6 cellular contexts compared by ENCODE assay signal in genomic region chr4:4141186-4141585, GRCh38.
A peak's percentile ranks its signal among the peaks of the same experiment; 100 is the strongest.
DNase-seq lines count a peak whose midpoint lies in the region; ATAC-seq, FAIRE-seq and TF ChIP-seq lines count a peak whose summit lies in the region.
"Not testable (repeated sequence)": the region's sequence is repeated elsewhere in the genome, so short reads cannot be mapped to it uniquely, and the experiment has no call there.

No MANE protein-coding gene starts in this region.

- not testable (repeated sequence) for FAIRE-seq in K562 (lab: Jason Lieb, UNC); H1 (lab: Jason Lieb, UNC); HepG2 (lab: Jason Lieb, UNC)

- H3K36me3 ChIP-seq in K562 (ENCODE audit: control insufficient read depth, insufficient read depth, low read length); H1 (ENCODE audit: control insufficient read depth in 2 of 4, insufficient read depth in 4 of 4, low read length in 3 of 4); HepG2 (replicated peaks in 1 of 2; ENCODE audit: control insufficient read depth in 1 of 2, insufficient read depth in 2 of 2, low read length in 2 of 2); trophoblast cell (ENCODE audit: control insufficient read depth in 1 of 2, insufficient read depth in 2 of 2, low read length in 2 of 2); spleen: not testable (repeated sequence)

- not testable (repeated sequence) for H4K91ac ChIP-seq in H1 (replicated peaks; ENCODE audit: insufficient read length, low read length); trophoblast cell (ENCODE audit: low read depth, low read length)

- POLR2A ChIA-PET in K562 (lab: Yijun Ruan, JAX); H1 (lab: Charles Lee; ENCODE audit: partially characterized antibody); HepG2 (lab: Yijun Ruan, JAX): not testable (repeated sequence)

- H2BK20ac ChIP-seq in H1 (ENCODE audit: low read length) = not testable (repeated sequence)

- not testable (repeated sequence) for H3K18ac ChIP-seq in H1 (ENCODE audit: extremely low read depth, low read length); trophoblast cell (ENCODE audit: low read length)

- H4K5ac ChIP-seq in H1 (ENCODE audit: insufficient read length, low read depth, low read length) = not testable (repeated sequence)

- not testable (repeated sequence) for H3K14ac ChIP-seq in H1 (ENCODE audit: insufficient read length); trophoblast cell (ENCODE audit: low read length)

- not testable (repeated sequence) for H3K4me3 ChIP-seq in K562; H1 (ENCODE audit: extremely low read depth in 1 of 4, insufficient read depth in 2 of 4, low read depth in 3 of 4, low read length in 4 of 4); HepG2 (replicated peaks in 1 of 3; ENCODE audit: insufficient read depth in 1 of 3, low read depth in 2 of 3, low read length in 3 of 3); trophoblast cell (ENCODE audit: low read depth, low read length); spleen

- H2BK12ac ChIP-seq in H1 (ENCODE audit: low read depth, low read length) = peak overlapping the region; percentile 9; the same call in 1 of the 2 replicates
- not testable (repeated sequence) for H2BK12ac ChIP-seq in trophoblast cell (ENCODE audit: low read length)

- not testable (repeated sequence) for H2AFZ ChIP-seq in K562 (ENCODE audit: low read depth, low read length); H1 (ENCODE audit: low read length); HepG2 (ENCODE audit: low read length); trophoblast cell (ENCODE audit: insufficient read depth, low read length, poor library complexity)

- not testable (repeated sequence) for TF ChIP-seq RAD21 in K562 (CRISPR knock-in tag; conservative IDR thresholded peaks at IDR 0.05 in 1 of 2, IDR thresholded peaks at IDR 0.05 in 1 of 2); H1 (IDR thresholded peaks at IDR 0.05 in 1 of 2, conservative IDR thresholded peaks at IDR 0.05 in 1 of 2; ENCODE audit: low read depth in 2 of 2, low read length in 2 of 2); HepG2 (CRISPR knock-in tag; IDR thresholded peaks at IDR 0.05)

- H2BK15ac ChIP-seq in H1 (ENCODE audit: low read length) = not testable (repeated sequence)

- not testable (repeated sequence) for H3K9ac ChIP-seq in K562 (ENCODE audit: insufficient read depth in 1 of 2, low read depth in 2 of 2, low read length in 2 of 2); H1 (replicated peaks in 1 of 4; ENCODE audit: extremely low read depth in 1 of 4, low read depth in 3 of 4, low read length in 3 of 4); HepG2 (ENCODE audit: insufficient read depth, low read depth, low read length)
- peak overlapping the region; percentile 53 for H3K9ac ChIP-seq in trophoblast cell (ENCODE audit: low read length)

- H3K23ac ChIP-seq in H1 (ENCODE audit: insufficient read length); trophoblast cell (ENCODE audit: low read length): not testable (repeated sequence)

- H3K27ac ChIP-seq in K562 (ENCODE audit: extremely low read depth, low read depth, low read length); H1 (ENCODE audit: low read depth, low read length); HepG2 (ENCODE audit: extremely low read length, insufficient read depth, low read length); trophoblast cell (ENCODE audit: low read depth, low read length); spleen: not testable (repeated sequence)

- intact Hi-C loops in K562 (cut with micrococcal nuclease); HepG2 (cut with micrococcal nuclease; ENCODE audit: unreplicated experiment); spleen (cut with DNase I; ENCODE audit: low total_unique reads): not testable (repeated sequence)

- H3K4ac ChIP-seq in H1 (replicated peaks; ENCODE audit: insufficient read length, low read depth, low read length); trophoblast cell (ENCODE audit: low read depth, low read length): not testable (repeated sequence)

- not testable (repeated sequence) for TF ChIP-seq POLR2A in K562 (conservative IDR thresholded peaks at IDR 0.05); H1 (IDR thresholded peaks at IDR 0.05; ENCODE audit: control extremely low read depth in 1 of 2, low read depth in 2 of 2, low read length in 2 of 2); HepG2 (IDR thresholded peaks at IDR 0.05; ENCODE audit: insufficient read depth in 1 of 2, low read depth in 2 of 2, low read length in 2 of 2); spleen (IDR thresholded peaks at IDR 0.05)

- not testable (repeated sequence) for H3K27me3 ChIP-seq in K562 (ENCODE audit: control insufficient read depth in 2 of 2, insufficient read depth in 2 of 2, low read length in 2 of 2); H1 (replicated peaks in 1 of 4; ENCODE audit: control insufficient read depth in 3 of 4, extremely low read depth in 1 of 4, insufficient read depth in 3 of 4, low read length in 3 of 4); HepG2 (ENCODE audit: control insufficient read depth in 1 of 2, insufficient read depth in 2 of 2, low read length in 2 of 2); trophoblast cell (ENCODE audit: insufficient read depth, low read length)
- H3K27me3 ChIP-seq in spleen (replicated peaks in 1 of 7) = peaks cover 0 to 42% (median 26%) of the 10 kb centered on the region in 7 donors

- H4K12ac ChIP-seq in trophoblast cell (ENCODE audit: low read depth, low read length) = not testable (repeated sequence)

- not testable (repeated sequence) for H3K79me2 ChIP-seq in K562 (ENCODE audit: control insufficient read depth, insufficient read depth, low read length); H1 (ENCODE audit: control insufficient read depth in 1 of 2, insufficient read depth in 2 of 2, low read length in 2 of 2); HepG2 (ENCODE audit: insufficient read depth, low read length); trophoblast cell (ENCODE audit: control insufficient read depth, insufficient read depth, low read length, poor library complexity)

- not testable (repeated sequence) for BruUV-seq in K562 (replicated peaks; lab: Mats Ljungman, UMichigan); HepG2 (replicated peaks; lab: Mats Ljungman, UMichigan)

- DNase-seq in 8988T = peak; percentile 21
- not testable (repeated sequence) for DNase-seq in K562 (ENCODE audit: extremely low read depth in 1 of 4, low spot score in 3 of 4); H1 (ENCODE audit: low read depth in 1 of 2, low spot score in 2 of 2); HepG2 (ENCODE audit: low spot score); trophoblast cell
- DNase-seq in spleen = peak; percentile 58

- CTCF ChIA-PET in K562 (lab: Yijun Ruan, JAX; ENCODE audit: low intra/inter-chr PET ratio); H1 (lab: Charles Lee; ENCODE audit: partially characterized antibody); HepG2 (lab: Yijun Ruan, JAX; ENCODE audit: low intra/inter-chr PET ratio, low total read pairs): not testable (repeated sequence)

- H2BK5ac ChIP-seq in H1 (ENCODE audit: low read depth, low read length); trophoblast cell (ENCODE audit: low read depth, low read length, poor library complexity): not testable (repeated sequence)

- H3K9me1 ChIP-seq in K562 (ENCODE audit: control insufficient read depth, insufficient read depth, low read length) = not testable (repeated sequence)

- not testable (repeated sequence) for ATAC-seq in K562, HepG2

- H4K8ac ChIP-seq in H1 (ENCODE audit: extremely low read depth, insufficient read depth, low read length); trophoblast cell (ENCODE audit: low read depth, low read length): not testable (repeated sequence)

- TF ChIP-seq EP300 in K562 (IDR thresholded peaks at IDR 0.05; ENCODE audit: low read length); H1 (IDR thresholded peaks at IDR 0.05; ENCODE audit: borderline replicate concordance in 1 of 2, low read depth in 2 of 2, low read length in 2 of 2); HepG2 (IDR thresholded peaks at IDR 0.05; ENCODE audit: low read depth in 2 of 2, low read length in 2 of 2); HepG2 (CRISPR knock-in tag; IDR thresholded peaks at IDR 0.05; ENCODE audit: borderline replicate concordance): not testable (repeated sequence)

- not testable (repeated sequence) for H3K9me3 ChIP-seq in K562 (replicated peaks; ENCODE audit: control insufficient read depth, insufficient read depth, low read depth, low read length); H1 (ENCODE audit: insufficient read depth in 2 of 2, low read depth in 1 of 2, low read length in 1 of 2); HepG2 (ENCODE audit: low read length); trophoblast cell (ENCODE audit: insufficient read depth, low read depth, low read length); spleen

- not testable (repeated sequence) for H2AK5ac ChIP-seq in H1 (ENCODE audit: low read depth, low read length); trophoblast cell (ENCODE audit: low read length)

- not testable (repeated sequence) for H3K4me1 ChIP-seq in K562 (replicated peaks in 1 of 2; ENCODE audit: control insufficient read depth in 2 of 2, insufficient read depth in 2 of 2, low read length in 2 of 2); H1 (replicated peaks in 1 of 4; ENCODE audit: control insufficient read depth in 3 of 4, insufficient read depth in 4 of 4, low read length in 3 of 4); HepG2 (ENCODE audit: insufficient read depth, low read length); trophoblast cell (ENCODE audit: control insufficient read depth in 1 of 2, insufficient read depth in 2 of 2, low read length in 2 of 2)
- peaks cover 0 to 16% (median 6%) of the 10 kb centered on the region in 6 donors for H3K4me1 ChIP-seq in spleen

- H3K79me1 ChIP-seq in H1 (ENCODE audit: low read depth, low read length); trophoblast cell (ENCODE audit: low read length): not testable (repeated sequence)

- H2BK120ac ChIP-seq in H1 (replicated peaks; ENCODE audit: low read depth, low read length); trophoblast cell (ENCODE audit: insufficient read depth, low read length, poor library complexity): not testable (repeated sequence)

- not testable (repeated sequence) for H4K20me1 ChIP-seq in K562 (replicated peaks; ENCODE audit: control insufficient read depth, insufficient read depth, low read length); H1 (replicated peaks in 1 of 2; ENCODE audit: control insufficient read depth in 1 of 2, insufficient read depth in 2 of 2, low read length in 2 of 2); HepG2 (ENCODE audit: insufficient read depth, low read length)

- WGBS in K562 (ENCODE audit: insufficient coverage, low coverage, missing lambda C conversion rate) = 0% methylated on average over 6 of the region's 11 CpGs
- WGBS in H1 (ENCODE audit: extremely low coverage in 1 of 2, insufficient coverage in 1 of 2, insufficient read length in 1 of 2, insufficient replicate concordance in 2 of 2, low coverage in 1 of 2, low lambda C conversion rate in 2 of 2, missing lambda C conversion rate in 1 of 2), 2 experiments = 86% methylated on average over 3 of the region's 11 CpGs; no CpG with 5 or more reads in 1 of the 2 experiments
- WGBS in HepG2 (ENCODE audit: low lambda C conversion rate) = no CpG with 5 or more reads among the region's 11 CpGs
- WGBS in trophoblast cell (ENCODE audit: extremely low coverage, insufficient coverage, insufficient read length) = no CpG with 5 or more reads among the region's 11 CpGs
- WGBS in spleen, 5 donors = 73 to 92% (median 86%) methylated on average over 2 to 11 of the region's 11 CpGs; no CpG with 5 or more reads in 1 of the 5 donors

- not testable (repeated sequence) for H3K4me2 ChIP-seq in K562 (ENCODE audit: insufficient read depth, low read length); H1 (ENCODE audit: insufficient read depth in 1 of 2, low read depth in 2 of 2, low read length in 2 of 2); HepG2 (ENCODE audit: low read depth, low read length); trophoblast cell (ENCODE audit: low read length)

- not testable (repeated sequence) for H3K56ac ChIP-seq in H1 (replicated peaks; ENCODE audit: insufficient read length, low read depth, low read length)

- not testable (repeated sequence) for TF ChIP-seq CTCF in K562 (IDR thresholded peaks at IDR 0.05 in 2 of 3, conservative IDR thresholded peaks at IDR 0.05 in 1 of 3; ENCODE audit: insufficient read depth in 2 of 3, low read depth in 1 of 3, low read length in 3 of 3); H1 (IDR thresholded peaks at IDR 0.05; ENCODE audit: control extremely low read depth in 1 of 3, insufficient read depth in 1 of 3, low read depth in 1 of 3, low read length in 3 of 3); HepG2 (CRISPR knock-in tag; IDR thresholded peaks at IDR 0.05); spleen (IDR thresholded peaks at IDR 0.05 in 8 of 11, conservative IDR thresholded peaks at IDR 0.05 in 3 of 11)

- H3K23me2 ChIP-seq in H1 (ENCODE audit: low read depth, low read length) = not testable (repeated sequence)

- in situ Hi-C loops in K562 (cut with MboI); HepG2 (cut with HindIII; ENCODE audit: extremely low pct_ligation_motif_present, low pct_unique_long_range_greater_than_20kb): not testable (repeated sequence)
